In the genomic region with DNA sequence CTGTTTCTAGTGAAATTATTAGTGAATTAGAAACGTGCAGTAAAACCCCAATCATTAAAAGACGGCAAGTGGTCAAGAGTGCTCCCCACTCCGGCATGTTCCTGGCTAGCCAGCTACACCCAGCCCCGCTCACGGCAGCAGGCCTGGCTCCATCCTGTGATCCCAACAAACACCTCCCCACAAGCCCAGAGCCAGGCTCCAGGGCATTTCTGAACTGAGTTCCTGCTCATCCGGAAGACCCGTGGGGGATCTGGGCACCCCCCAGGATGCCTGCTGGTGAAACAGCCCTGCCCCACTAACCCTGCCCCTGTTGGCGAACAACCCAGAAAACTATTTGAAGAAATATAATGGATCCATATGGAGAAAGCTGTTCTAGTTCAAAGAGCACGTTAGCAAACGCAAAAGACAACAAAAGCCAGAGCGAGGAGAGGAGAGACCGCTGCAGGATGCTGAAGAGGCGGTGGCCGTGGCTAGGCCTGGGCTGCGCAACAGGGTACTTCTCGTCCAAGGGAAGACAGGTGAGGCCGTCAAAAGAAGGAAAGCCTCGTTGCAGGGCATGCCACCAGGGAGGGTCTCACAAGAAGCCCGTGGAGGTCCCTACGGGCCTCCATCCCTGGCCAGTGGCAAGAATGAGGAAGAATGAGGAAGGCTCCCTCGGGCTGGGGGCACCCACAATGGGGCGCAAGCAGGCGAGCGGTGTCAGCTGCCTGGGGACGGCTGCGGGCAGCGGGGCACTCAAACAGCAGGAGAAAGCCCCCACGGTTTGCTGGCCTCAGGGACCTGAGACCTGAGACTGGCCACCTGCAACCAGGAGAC, we compare ENCODE assay signal across 17 cellular contexts. TPM values are rescaled to one million over a fixed set of nuclear protein-coding genes. Genes with fewer than 3 reads are reported as not detected.
DNase-seq lines count a peak whose midpoint lies in the region; ATAC-seq and TF ChIP-seq lines count a peak whose summit lies in the region.
"Had no signal": no experiment of that assay in that cellular context is flagged by ENCODE, and none has a peak within 500 bp of the region (broad histone marks: within the 10 kb centered on the region; RNA-seq: fewer than 3 reads in every experiment).

No MANE protein-coding gene starts in this region.

- H3K27me3 ChIP-seq in ACC112 (ENCODE audit: insufficient read depth, low read length): no peaks in the 10 kb centered on the region
- no peaks in the 10 kb centered on the region for H3K27me3 ChIP-seq in neutrophil
- no peaks in the 10 kb centered on the region for H3K27me3 ChIP-seq in MG63
- H3K27me3 ChIP-seq: SJSA1 had no signal

- H3K4me3 Mint-ChIP-seq in chondrocyte (ENCODE audit: unreplicated experiment): no peak overlapping the region
- H3K4me3 Mint-ChIP-seq: activated B cell treated with CpG ODN at 0.5 μM for 24 hours, nephron had no signal

- peaks cover 35% of the 10 kb centered on the region for H3K4me1 Mint-ChIP-seq in chondrocyte (ENCODE audit: low read depth)

- DNase-seq in GM20000 (ENCODE audit: low spot score) (peak; percentile 34), chondrocyte (ENCODE audit: low spot score) (peak; percentile 76), mucosa of gallbladder (ENCODE audit: low spot score) (no peak), MG63 (no peak)
- DNase-seq: activated B cell treated with CpG ODN at 0.5 μM for 24 hours; CD4-positive, CD25-positive, alpha-beta regulatory T cell; GOT3; NCI-H146; NCI-H69; stimulated activated CD4-positive, alpha-beta T cell treated with anti-CD3 and anti-CD28 coated beads, Interleukin-12 subunit alpha, Interleukin-12 subunit beta, amount 100 ng/mL, for 4 hours had no signal

- H3K36me3 ChIP-seq in ACC112 (ENCODE audit: insufficient read depth, low read length) (peaks cover 74% of the 10 kb centered on the region), neutrophil (peaks cover 100% of the 10 kb centered on the region), MG63 (peaks cover 100% of the 10 kb centered on the region)

- peaks cover 17% of the 10 kb centered on the region for H3K79me2 ChIP-seq in ACC112 (ENCODE audit: control insufficient read depth, insufficient read depth, low read length, unreplicated experiment)

- H3K27ac ChIP-seq in ACC112 (ENCODE audit: low read depth, low read length): peak overlapping the region; percentile 72
- H3K27ac ChIP-seq in neutrophil: peak overlapping the region; percentile 82
- H3K27ac ChIP-seq: SJSA1 had no signal

- H3K27ac Mint-ChIP-seq in chondrocyte (ENCODE audit: unreplicated experiment): peak overlapping the region; percentile 86
- H3K27ac Mint-ChIP-seq: activated T-helper 2 cell treated with anti-CD3 and anti-CD28 coated beads, Interferon-gamma antibody, Interleukin-2, Interleukin-4, amounts not matched to agents 10 μg/mL and 5 μg/mL and 100 μg/mL, durations not matched to agents 14 hours and 24 hours and 36 hours; CD4-positive, CD25-positive, alpha-beta regulatory T cell; nephron had no signal

- H3K9me3 Mint-ChIP-seq in chondrocyte (ENCODE audit: low read depth): no peaks in the 10 kb centered on the region
- H3K9me3 Mint-ChIP-seq: activated B cell treated with CpG ODN at 0.5 μM for 24 hours; activated T-helper 2 cell treated with anti-CD3 and anti-CD28 coated beads, Interferon-gamma antibody, Interleukin-2, Interleukin-4, amounts not matched to agents 10 μg/mL and 5 μg/mL and 100 μg/mL, durations not matched to agents 14 hours and 24 hours and 36 hours; nephron had no signal

- H3K4me1 ChIP-seq in ACC112 (ENCODE audit: control insufficient read depth, insufficient read depth, low read length, unreplicated experiment) (peaks cover 27% of the 10 kb centered on the region), neutrophil (ENCODE audit: control insufficient read depth in 1 of 2, insufficient read depth in 1 of 2, low read depth in 1 of 2, low read length in 1 of 2) (peaks cover 6 to 16% of the 10 kb centered on the region in 2 experiments)

- H3K9me3 ChIP-seq in neutrophil: no peaks in the 10 kb centered on the region
- no peaks in the 10 kb centered on the region for H3K9me3 ChIP-seq in MG63
- H3K9me3 ChIP-seq: SJSA1 had no signal

- TF ChIP-seq CTCF in GM20000 (IDR thresholded peaks at IDR 0.05; ENCODE audit: extremely low read depth, missing control alignments) (no peak), chondrocyte (IDR thresholded peaks at IDR 0.05) (no peak), neutrophil (IDR thresholded peaks at IDR 0.05) (no peak)

- no peak overlapping the region for H3K4me3 ChIP-seq in ACC112 (ENCODE audit: low read depth, low read length)
- H3K4me3 ChIP-seq in neutrophil (ENCODE audit: low read depth in 1 of 2, low read length in 1 of 2): no peak overlapping the region
- H3K4me3 ChIP-seq in MG63: no peak overlapping the region
- H3K4me3 ChIP-seq: SJSA1 had no signal

- no peak overlapping the region for H2AFZ ChIP-seq in ACC112 (ENCODE audit: low read length, unreplicated experiment)

- H3K27me3 Mint-ChIP-seq in chondrocyte (ENCODE audit: low read depth): no peaks in the 10 kb centered on the region
- H3K27me3 Mint-ChIP-seq: activated B cell treated with CpG ODN at 0.5 μM for 24 hours; CD4-positive, CD25-positive, alpha-beta regulatory T cell had no signal

- ATAC-seq in GM19328 (IDR thresholded peaks at IDR 0.05; ENCODE audit: unreplicated experiment) (no peak), GM19455 (IDR thresholded peaks at IDR 0.05; ENCODE audit: unreplicated experiment) (no peak)

- peaks cover 50% of the 10 kb centered on the region for H3K36me3 Mint-ChIP-seq in chondrocyte (ENCODE audit: low read depth)

RNA-seq across cellular contexts. Expression of gene SLC16A3, which starts 19.2 kb away (rescaled TPM):
- total RNA-seq in chondrocyte (53.3 to 206 TPM (median 189 TPM) in 3 replicates), mucosa of gallbladder (95.7 TPM)
- total RNA-seq in MG63 (2014; rRNA removed; shearing (Covaris generic); ENCODE audit: low replicate concordance): 529 and 652 TPM in 2 replicates

RNA-seq across cellular contexts. Expression of gene CSNK1D, which starts 25.4 kb away (rescaled TPM):
- total RNA-seq in chondrocyte: 93.0 to 94.5 TPM (median 93.9 TPM) in 3 replicates
- 161 TPM for total RNA-seq in mucosa of gallbladder
- 60.2 and 104 TPM in 2 replicates for total RNA-seq in MG63 (2014; rRNA removed; shearing (Covaris generic); ENCODE audit: low replicate concordance)

RNA-seq across cellular contexts. Expression of gene CCDC57, which starts 35.4 kb away (rescaled TPM):
- 23.5 to 39.8 TPM (median 24.1 TPM) in 3 replicates for total RNA-seq in chondrocyte
- 56.9 TPM for total RNA-seq in mucosa of gallbladder
- 6.9 and 8.2 TPM in 2 replicates for total RNA-seq in MG63 (2014; rRNA removed; shearing (Covaris generic); ENCODE audit: low replicate concordance)

Comparison
In these comparisons a context has a peak if more than half of its experiments do, and no peak if none do; other contexts are left out.
1. DNase-seq: peak in GM20000 (single experiment) and chondrocyte (single experiment); none in mucosa of gallbladder (single experiment) and MG63 (single experiment).